Comparison of ENCODE assay signal across 18 cellular contexts in genomic region chr15:86558678-86559077, GRCh38.
DNase-seq lines count a peak whose midpoint lies in the region; ATAC-seq and TF ChIP-seq lines count a peak whose summit lies in the region.
"Had no signal": no experiment of that assay in that cellular context is flagged by ENCODE, and none has a peak within 500 bp of the region (broad histone marks: within the 10 kb centered on the region; RNA-seq: fewer than 3 reads in every experiment).

No MANE protein-coding gene starts in this region.

- H3F3A ChIP-seq in GM23338 (replicated peaks; ENCODE audit: low read depth) (no peaks in the 10 kb centered on the region), neural progenitor cell (ENCODE audit: low read depth) (peaks cover 23% of the 10 kb centered on the region)

- peaks cover 18% of the 10 kb centered on the region for H3K9me3 Mint-ChIP-seq in GM23338
- peaks cover 32% of the 10 kb centered on the region for H3K9me3 Mint-ChIP-seq in WTC11
- peaks cover 18% of the 10 kb centered on the region for H3K9me3 Mint-ChIP-seq in neural progenitor cell

- H3K79me2 ChIP-seq in GM23338 (replicated peaks; ENCODE audit: insufficient read depth) (no peaks in the 10 kb centered on the region), neural progenitor cell (ENCODE audit: low read depth) (no peaks in the 10 kb centered on the region)

- H3K9me2 ChIP-seq in GM23338 (ENCODE audit: insufficient read depth) = no peaks in the 10 kb centered on the region

- ATAC-seq in GM23338 = no peak
- ATAC-seq in WTC11 = peak; percentile 44
- ATAC-seq: HepG2 had no signal

- CTCF ChIA-PET in WTC11 (lab: Charles Lee) = no interaction called here

- POLR2A ChIA-PET in WTC11 (lab: Charles Lee) = no interaction called here

- H3K4me3 ChIP-seq in GM23338 = no peak overlapping the region
- no peak overlapping the region for H3K4me3 ChIP-seq in neural progenitor cell
- H3K4me3 ChIP-seq: BLaER1 had no signal

- peak overlapping the region; percentile 79; the same call in 1 of the 2 replicates for H2AFZ ChIP-seq in GM23338
- H2AFZ ChIP-seq in neural progenitor cell (replicated peaks) = peak overlapping the region; percentile 80

- no peak overlapping the region for H3K27ac Mint-ChIP-seq in GM23338
- no peak overlapping the region for H3K27ac Mint-ChIP-seq in WTC11
- no peak overlapping the region for H3K27ac Mint-ChIP-seq in neural progenitor cell
- H3K27ac Mint-ChIP-seq: CD14-positive monocyte, HFFc6, IgD-negative memory B cell had no signal

- H3K4me2 ChIP-seq in GM23338 = no peak overlapping the region
- peak overlapping the region; percentile 32 for H3K4me2 ChIP-seq in neural progenitor cell
- H3K4me2 ChIP-seq: BLaER1 had no signal

- H3K4me1 ChIP-seq in GM23338 (ENCODE audit: insufficient read depth) = no peaks in the 10 kb centered on the region
- H3K4me1 ChIP-seq in neural progenitor cell = peaks cover 48% of the 10 kb centered on the region
- H3K4me1 ChIP-seq: BLaER1 had no signal

- peaks cover 5% of the 10 kb centered on the region; the same call in 2 of the 3 replicates for H3K4me1 Mint-ChIP-seq in GM23338
- H3K4me1 Mint-ChIP-seq in WTC11 = peaks cover 5% of the 10 kb centered on the region; the same call in 1 of the 2 replicates
- peaks cover 42% of the 10 kb centered on the region for H3K4me1 Mint-ChIP-seq in neural progenitor cell
- H3K4me1 Mint-ChIP-seq: CD14-positive monocyte; CD4-positive, alpha-beta memory T cell; IgD-negative memory B cell had no signal

- no peak overlapping the region for H3K27ac ChIP-seq in GM23338 (ENCODE audit: low read depth)
- peak overlapping the region; percentile 70 for H3K27ac ChIP-seq in neural progenitor cell
- H3K27ac ChIP-seq: BLaER1 had no signal

- H3K27me3 ChIP-seq in GM23338 (ENCODE audit: insufficient read depth) (no peaks in the 10 kb centered on the region), neural progenitor cell (no peaks in the 10 kb centered on the region)
- H3K27me3 ChIP-seq: BLaER1 had no signal

- no peak overlapping the region for H3K9ac ChIP-seq in neural progenitor cell
- H3K9ac ChIP-seq: BLaER1 had no signal

- no peaks in the 10 kb centered on the region for H3K9me3 ChIP-seq in neural progenitor cell (ENCODE audit: low read depth)

- DNase-seq in GM23338 (ENCODE audit: low spot score) (no peak), WTC11 (ENCODE audit: low spot score) (no peak), left kidney (ENCODE audit: low read depth, low spot score) (peak; percentile 81), neural progenitor cell (ENCODE audit: low spot score) (no peak), NCI-H187 (lab: John Stamatoyannopoulos, UW) (no peak), NCI-H2227 (lab: John Stamatoyannopoulos, UW; ENCODE audit: unreplicated experiment) (no peak)
- DNase-seq in stimulated activated CD4-positive, alpha-beta T cell treated with anti-CD3 and anti-CD28 coated beads, Interleukin-2, amount 100 ng/mL, for 48 hours = no peak
- DNase-seq: 8988T; CD4-positive, alpha-beta memory T cell; DMS153; DMS79; GF-D8; HCEC 1CT; HFFc6 had no signal

- H3K27me3 Mint-ChIP-seq in GM23338 (ENCODE audit: insufficient read depth, low read depth, poor library complexity) (peaks cover 2% of the 10 kb centered on the region), WTC11 (ENCODE audit: low read depth) (peaks cover 2% of the 10 kb centered on the region; the same call in 1 of the 2 replicates), neural progenitor cell (ENCODE audit: insufficient read depth, low read depth) (peaks cover 2% of the 10 kb centered on the region)
- H3K27me3 Mint-ChIP-seq: CD4-positive, alpha-beta memory T cell; IgD-negative memory B cell had no signal

- H3K4me3 Mint-ChIP-seq in GM23338 = no peak overlapping the region
- H3K4me3 Mint-ChIP-seq in WTC11 = no peak overlapping the region
- H3K4me3 Mint-ChIP-seq in neural progenitor cell = no peak overlapping the region
- H3K4me3 Mint-ChIP-seq: CD14-positive monocyte; CD4-positive, alpha-beta memory T cell; HFFc6; IgD-negative memory B cell had no signal

- no peaks in the 10 kb centered on the region for H4K20me1 ChIP-seq in GM23338 (replicated peaks; ENCODE audit: insufficient read depth)
- no peaks in the 10 kb centered on the region for H4K20me1 ChIP-seq in neural progenitor cell (ENCODE audit: low read depth)
- H4K20me1 ChIP-seq: BLaER1 had no signal

- H3K36me3 Mint-ChIP-seq in GM23338 (ENCODE audit: low read depth) (peaks cover 3% of the 10 kb centered on the region; the same call in 1 of the 3 replicates), WTC11 (peaks cover 21% of the 10 kb centered on the region), neural progenitor cell (peaks cover 1% of the 10 kb centered on the region)
- H3K36me3 Mint-ChIP-seq: CD14-positive monocyte; CD4-positive, alpha-beta memory T cell had no signal

- TF ChIP-seq CTCF in GM23338 (conservative IDR thresholded peaks at IDR 0.05; ENCODE audit: low read depth in 2 of 2) (no peak), WTC11 (IDR thresholded peaks at IDR 0.05) (no peak), neural progenitor cell (IDR thresholded peaks at IDR 0.05) (no peak)

- H3K36me3 ChIP-seq in GM23338 (ENCODE audit: insufficient read depth) = no peaks in the 10 kb centered on the region
- H3K36me3 ChIP-seq in neural progenitor cell = no peaks in the 10 kb centered on the region
- H3K36me3 ChIP-seq: BLaER1 had no signal

TF ChIP-seq in WTC11, 78 proteins besides CTCF, POLR2A, EP300 and RAD21:
- TF ChIP-seq ZNF532 (CRISPR knock-in tag; IDR thresholded peaks at IDR 0.05; ENCODE audit: borderline replicate concordance) (no peak), ZNF671 (CRISPR knock-in tag; IDR thresholded peaks at IDR 0.05) (no peak), JUN (CRISPR knock-in tag; IDR thresholded peaks at IDR 0.05) (no peak), SOX15 (CRISPR knock-in tag; IDR thresholded peaks at IDR 0.05) (no peak), TP53 (CRISPR knock-in tag; IDR thresholded peaks at IDR 0.05) (no peak), ZNF219 (CRISPR knock-in tag; IDR thresholded peaks at IDR 0.05; ENCODE audit: borderline replicate concordance) (no peak)
